Comparison of ENCODE assay signal across 8 cellular contexts in the genomic region with DNA sequence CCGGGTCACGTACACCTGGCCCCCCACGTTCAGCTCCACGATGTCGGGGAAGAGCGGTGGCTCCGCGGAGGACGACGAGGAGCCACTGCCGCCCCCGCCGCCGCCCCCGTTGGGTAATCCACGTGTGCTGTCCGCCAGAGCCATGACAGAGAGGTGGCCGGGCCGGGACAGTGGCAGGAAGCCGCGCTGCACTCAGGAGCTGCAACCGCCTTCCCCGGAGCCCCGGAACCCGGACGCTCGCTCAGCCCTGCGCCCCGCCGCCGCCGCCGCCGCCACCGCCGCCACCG. TPM values are rescaled to one million over a fixed set of nuclear protein-coding genes. Genes with fewer than 3 reads are reported as not detected.
A peak's percentile ranks its signal among the peaks of the same experiment; 100 is the strongest.
DNase-seq lines count a peak whose midpoint lies in the region; ATAC-seq and TF ChIP-seq lines count a peak whose summit lies in the region.

No MANE protein-coding gene starts in this region.

- H2AFZ ChIP-seq in fibroblast of lung (ENCODE audit: low read length) = peak overlapping the region; percentile 71

- no peak for TF ChIP-seq CTCF in RWPE2 (IDR thresholded peaks at IDR 0.05; ENCODE audit: poor library complexity, severe bottlenecking)
- no peak for TF ChIP-seq CTCF in fibroblast of lung (conservative IDR thresholded peaks at IDR 0.05 in 1 of 2, IDR thresholded peaks at IDR 0.05 in 1 of 2; ENCODE audit: low read depth in 1 of 2, low read length in 2 of 2)
- TF ChIP-seq CTCF in gastrocnemius medialis (IDR thresholded peaks at IDR 0.05 in 4 of 5, conservative IDR thresholded peaks at IDR 0.05 in 1 of 5) = no peak

- no peaks in the 10 kb centered on the region for H3K36me3 Mint-ChIP-seq in activated CD4-positive, alpha-beta T cell treated with anti-CD3 and anti-CD28 coated beads for 36 hours (ENCODE audit: low read depth)

- H3K4me3 ChIP-seq in RWPE2 (ENCODE audit: severe bottlenecking) (peak overlapping the region; percentile 53), fibroblast of lung (replicated peaks in 1 of 4; ENCODE audit: control extremely low read depth in 1 of 4, insufficient read depth in 1 of 4, low read depth in 3 of 4, low read length in 4 of 4) (peak overlapping the region; percentile 60 to 75 (median 68)), gastrocnemius medialis (peak overlapping the region; percentile 71 to 82 (median 76))

- DNase-seq in activated CD4-positive, alpha-beta T cell treated with anti-CD3 and anti-CD28 coated beads for 36 hours = no peak
- DNase-seq in activated CD4-positive, alpha-beta T cell treated with anti-CD3 and anti-CD28 coated beads for 1 hour = no peak
- DNase-seq in RWPE2 (ENCODE audit: low spot score) = no peak
- DNase-seq in fibroblast of lung (ENCODE audit: low read depth in 2 of 2) = no peak
- DNase-seq in gastrocnemius medialis = no peak
- DNase-seq in hepatic stellate cell (ENCODE audit: low spot score) = no peak
- no peak for DNase-seq in NCI-H2107 treated with DMSO at 0.1 percent for 48 hours (lab: John Stamatoyannopoulos, UW; ENCODE audit: unreplicated experiment)
- DNase-seq in NCI-H1417 treated with DMSO at 0.1 percent for 48 hours (lab: John Stamatoyannopoulos, UW) = no peak

- H3K36me3 ChIP-seq in RWPE2 (ENCODE audit: low read depth) (peaks cover 4% of the 10 kb centered on the region; the same call in 1 of the 2 replicates), fibroblast of lung (ENCODE audit: control insufficient read depth, insufficient read depth, low read length) (no peaks in the 10 kb centered on the region), gastrocnemius medialis (no peaks in the 10 kb centered on the region)

- H3K27me3 ChIP-seq in RWPE2 (ENCODE audit: insufficient read depth, poor library complexity, severe bottlenecking) (no peaks in the 10 kb centered on the region), fibroblast of lung (ENCODE audit: control insufficient read depth, insufficient read depth, low read length) (no peaks in the 10 kb centered on the region), gastrocnemius medialis (peaks cover 3 to 30% (median 24%) of the 10 kb centered on the region in 3 donors)

- H3K9me3 ChIP-seq in RWPE2 (ENCODE audit: severe bottlenecking) = no peaks in the 10 kb centered on the region
- no peaks in the 10 kb centered on the region for H3K9me3 ChIP-seq in fibroblast of lung (ENCODE audit: control insufficient read depth, insufficient read depth, low read depth, low read length)
- no peaks in the 10 kb centered on the region for H3K9me3 ChIP-seq in gastrocnemius medialis

- H3K9me3 Mint-ChIP-seq in activated CD4-positive, alpha-beta T cell treated with anti-CD3 and anti-CD28 coated beads for 36 hours (ENCODE audit: low read depth) = no peaks in the 10 kb centered on the region

- H3K4me2 ChIP-seq in fibroblast of lung (ENCODE audit: extremely low read depth, insufficient read depth, low read length) = peak overlapping the region; percentile 66

- H4K20me1 ChIP-seq in fibroblast of lung (ENCODE audit: control insufficient read depth, extremely low read depth, insufficient read depth, low read length) = no peaks in the 10 kb centered on the region

- ATAC-seq in activated CD4-positive, alpha-beta T cell treated with anti-CD3 and anti-CD28 coated beads for 36 hours = no peak
- ATAC-seq in RWPE2 (ENCODE audit: low read depth) (no peak), gastrocnemius medialis (peak in 1 of 2 donors; percentile 12)

- peaks cover 8% of the 10 kb centered on the region for H3K27me3 Mint-ChIP-seq in activated CD4-positive, alpha-beta T cell treated with anti-CD3 and anti-CD28 coated beads for 36 hours

- POLR2A ChIA-PET in activated CD4-positive, alpha-beta T cell treated with anti-CD3 and anti-CD28 coated beads for 36 hours (lab: Charles Lee) = interaction anchor here (1.1 to 1.8 kb wide), 2 partner anchors 140 to 191 kb away, joined by 4 to 7 read pairs; no protein-coding TSS in a partner anchor

- peak overlapping the region; percentile 64 for H3K9ac ChIP-seq in fibroblast of lung (ENCODE audit: insufficient read depth, low read length)

- H3K4me1 Mint-ChIP-seq in activated CD4-positive, alpha-beta T cell treated with anti-CD3 and anti-CD28 coated beads for 36 hours = peaks cover 29% of the 10 kb centered on the region

- H3K4me1 ChIP-seq in RWPE2 (ENCODE audit: insufficient read depth, poor library complexity, severe bottlenecking) (peaks cover 58% of the 10 kb centered on the region), fibroblast of lung (ENCODE audit: control insufficient read depth, extremely low read depth, insufficient read depth, low read length) (peaks cover 8% of the 10 kb centered on the region), gastrocnemius medialis (peaks cover 0 to 7% of the 10 kb centered on the region in 2 donors)

- in situ Hi-C loops in gastrocnemius medialis (cut with MboI; ENCODE audit: low sequenced_read_pairs in 4 of 4) = no loop called here

- peak overlapping the region; percentile 59 for H3K27ac Mint-ChIP-seq in activated CD4-positive, alpha-beta T cell treated with anti-CD3 and anti-CD28 coated beads for 36 hours

- TF ChIP-seq POLR2A in gastrocnemius medialis (IDR thresholded peaks at IDR 0.05) = no peak

- peak overlapping the region; percentile 93 for H3K4me3 Mint-ChIP-seq in activated CD4-positive, alpha-beta T cell treated with anti-CD3 and anti-CD28 coated beads for 36 hours

- H3K79me2 ChIP-seq in fibroblast of lung (ENCODE audit: control insufficient read depth, insufficient read depth, low read length) = peaks cover 18% of the 10 kb centered on the region

- CTCF ChIA-PET in activated CD4-positive, alpha-beta T cell treated with anti-CD3 and anti-CD28 coated beads for 36 hours (lab: Charles Lee) = interaction anchor here (0.8 to 2.4 kb wide), 10 partner anchors 9 to 1016 kb away, joined by 3 to 11 read pairs (median 4); no protein-coding TSS in a partner anchor

- intact Hi-C loops in activated CD4-positive, alpha-beta T cell treated with anti-CD3 and anti-CD28 coated beads for 36 hours (cut with DNase I, micrococcal nuclease) = loop anchor here (1.0 to 10.0 kb wide), 9 partner anchors 58 to 1401 kb away; partner anchors contain the start of genes CLN5 (in 1 of the 2), TBC1D4 (in 1 of the 2) and UCHL3 (in 1 of the 2)
- intact Hi-C loops in gastrocnemius medialis (cut with DNase I; ENCODE audit: low total_unique reads) = loop anchor here (10.0 kb wide), 2 partner anchors 139 to 221 kb away; partner anchors contain the start of gene FBXL3

- H3K27ac ChIP-seq in RWPE2 (ENCODE audit: poor library complexity, severe bottlenecking) = peak overlapping the region; percentile 94
- peak overlapping the region; percentile 39 for H3K27ac ChIP-seq in fibroblast of lung (ENCODE audit: insufficient read depth, low read length)
- H3K27ac ChIP-seq in gastrocnemius medialis = peak overlapping the region; percentile 69 to 85 (median 82)

RNA-seq across cellular contexts. Expression of gene KCTD12, which starts 0.3 kb away (rescaled TPM):
- 10 to 100 TPM in 1 of 2 experiments, 1 to 10 TPM in 1; 9.9 to 11.1 TPM for total RNA-seq in activated CD4-positive, alpha-beta T cell treated with anti-CD3 and anti-CD28 coated beads for 36 hours
- 35.3 and 36.5 TPM in 2 replicates for total RNA-seq in fibroblast of lung
- polyA plus RNA-seq in fibroblast of lung = 9.9 and 48.2 TPM in 2 replicates
- 11.5 and 50.8 TPM in 2 replicates for polyA plus RNA-seq in fibroblast of lung (2012)
- polyA minus RNA-seq in fibroblast of lung (ENCODE audit: low replicate concordance) = 6.5 and 55.8 TPM in 2 replicates
- 10 to 100 TPM; 17.3 to 35.9 (median 27.1) TPM for total RNA-seq in gastrocnemius medialis

Comparison
In these comparisons a context has a peak if more than half of its experiments do, and no peak if none do; other contexts are left out.
1. H3K27ac ChIP-seq: peak in every context shown above with its lines; median percentile 94 in RWPE2; 82 in gastrocnemius medialis; 39 in fibroblast of lung.